21 cellular contexts compared by ENCODE assay signal in genomic region chr1:167093863-167094516, GRCh38. TPM values are rescaled to one million over a fixed set of nuclear protein-coding genes. Genes with fewer than 3 reads are reported as not detected.
DNase-seq lines count a peak whose midpoint lies in the region; ATAC-seq lines count a peak whose summit lies in the region.
"Had no signal": no experiment of that assay in that cellular context is flagged by ENCODE, and none has a peak within 500 bp of the region (broad histone marks: within the 10 kb centered on the region; RNA-seq: fewer than 3 reads in every experiment).

Gene STYXL2, plus strand, starts transcription at chr1:167094075. Its CDS starts 775 bp downstream, at chr1:167094850.

- H4K8ac ChIP-seq in neuronal stem cell (ENCODE audit: low read depth, low read length), result no peak within 1 kb of the TSS

- no peak within 1 kb of the TSS for H2BK15ac ChIP-seq in neuronal stem cell (ENCODE audit: low read length)

- peak within 1 kb of the TSS; percentile 77 for H3K14ac ChIP-seq in neuronal stem cell (ENCODE audit: low read length)

- H4K91ac ChIP-seq in neuronal stem cell (ENCODE audit: low read depth, low read length, poor library complexity), result no peak within 1 kb of the TSS

- ATAC-seq in left cardiac atrium (peak; percentile 92), HG03432 (IDR thresholded peaks at IDR 0.05; ENCODE audit: unreplicated experiment) (no peak)
- ATAC-seq in activated CD4-positive, CD25-positive, alpha-beta regulatory T cell treated with anti-CD3 and anti-CD28 coated beads, Interleukin-2, amount 50 U/mL, for 24 hours, result no peak
- ATAC-seq: activated naive CD8-positive, alpha-beta T cell treated with anti-CD3 and anti-CD28 coated beads, Interleukin-2, amount 50 U/mL, for 24 hours; activated T-cell treated with anti-CD3 and anti-CD28 coated beads, Interleukin-2, amount 50 U/mL, for 4 hours; HCT116; stimulated activated naive CD8-positive, alpha-beta T cell treated with anti-CD3 and anti-CD28 coated beads, Interleukin-15, Interleukin-2, amounts not matched to agents 100 U/mL and 50 U/mL, for 24 hours had no signal

- H3K4me3 ChIP-seq in SK-N-MC (peak within 1 kb of the TSS; percentile 65), neuronal stem cell (ENCODE audit: low read length in 2 of 2) (no peak within 1 kb of the TSS)

- H3K27ac ChIP-seq in SK-N-MC, result no peak within 1 kb of the TSS; the same call in 1 of the 2 replicates
- no peak within 1 kb of the TSS for H3K27ac ChIP-seq in neuronal stem cell (replicated peaks; ENCODE audit: low read length)

- H2AK5ac ChIP-seq in neuronal stem cell (ENCODE audit: low read depth, low read length), result no peak within 1 kb of the TSS

- peak; percentile 89 for DNase-seq in ELF-1 (ENCODE audit: low read depth, low spot score)
- no peak for DNase-seq in SK-N-MC (ENCODE audit: low read depth, low spot score)
- DNase-seq in left cardiac atrium, result no peak
- DNase-seq in neuronal stem cell (ENCODE audit: low spot score), result no peak
- DNase-seq in head of caudate nucleus, result no peak
- DNase-seq in NCI-H187 treated with DMSO at 0.1 percent for 48 hours (lab: John Stamatoyannopoulos, UW), result no peak
- DNase-seq: activated CD4-positive, alpha-beta T cell treated with anti-CD3 and anti-CD28 coated beads, Interleukin-2, amount 10 ng/mL, durations not matched to agents 7 days and 5 days; activated naive CD8-positive, alpha-beta T cell treated with anti-CD3 and anti-CD28 coated beads, Interleukin-2, amount 50 U/mL, for 24 hours; activated T-cell treated with anti-CD3 and anti-CD28 coated beads, Interleukin-2, amount 50 U/mL, for 4 hours; foreskin melanocyte; midbrain; NCI-H2081 treated with DMSO at 0.1 percent for 48 hours; NCI-H774; stimulated activated CD4-positive, alpha-beta T cell treated with anti-CD3 and anti-CD28 coated beads, Interleukin-12 subunit alpha, Interleukin-12 subunit beta, amount 100 ng/mL, for 4 hours; stimulated activated naive CD8-positive, alpha-beta T cell treated with anti-CD3 and anti-CD28 coated beads, Interleukin-15, Interleukin-2, amounts not matched to agents 100 U/mL and 50 U/mL, for 24 hours; T-helper 9 cell had no signal

- peak within 1 kb of the TSS; percentile 46 for H3K23ac ChIP-seq in neuronal stem cell (ENCODE audit: low read depth, low read length, poor library complexity)

- H3K9me3 ChIP-seq in SK-N-MC (ENCODE audit: low read depth, low read length), result 0 out of 2 replicates have a peak, but pooled peaks cover 3% of the 10 kb centered on the region
- no peaks in the 10 kb centered on the region for H3K9me3 ChIP-seq in neuronal stem cell (replicated peaks in 1 of 2; ENCODE audit: control insufficient read depth in 2 of 2, insufficient read depth in 1 of 2, low read depth in 1 of 2, low read length in 2 of 2)

- no peak within 1 kb of the TSS for H3K4ac ChIP-seq in neuronal stem cell (ENCODE audit: low read length)

- H2BK12ac ChIP-seq in neuronal stem cell (ENCODE audit: low read length), result no peak within 1 kb of the TSS

- H2BK5ac ChIP-seq in neuronal stem cell (ENCODE audit: low read length), result no peak within 1 kb of the TSS

- no peak within 1 kb of the TSS for H3K4me2 ChIP-seq in neuronal stem cell (ENCODE audit: insufficient read depth, low read length, poor library complexity, severe bottlenecking)

- H3K36me3 ChIP-seq in SK-N-MC (ENCODE audit: insufficient read depth, low read length), result no peaks in the 10 kb centered on the region
- H3K36me3 ChIP-seq in neuronal stem cell (replicated peaks in 1 of 2; ENCODE audit: control insufficient read depth in 2 of 2, insufficient read depth in 2 of 2, low read length in 2 of 2), result no peaks in the 10 kb centered on the region

- H2BK120ac ChIP-seq in neuronal stem cell (ENCODE audit: low read depth, low read length), result no peak within 1 kb of the TSS

- no peaks in the 10 kb centered on the region for H3K79me1 ChIP-seq in neuronal stem cell (ENCODE audit: low read depth, low read length)

- H2AFZ ChIP-seq in neuronal stem cell (ENCODE audit: low read length), result no peak within 1 kb of the TSS

- peak within 1 kb of the TSS; percentile 5 for H3K18ac ChIP-seq in neuronal stem cell (ENCODE audit: low read length)

- H3K4me1 ChIP-seq in neuronal stem cell (ENCODE audit: control insufficient read depth in 2 of 2, insufficient read depth in 1 of 2, low read depth in 1 of 2, low read length in 2 of 2), result peaks cover 0 to 5% of the 10 kb centered on the region in 2 donors

- intact Hi-C loops in left cardiac atrium (cut with DNase I), result no loop called here
- intact Hi-C loops in head of caudate nucleus (cut with DNase I), result no loop called here

- peaks cover 0 to 7% (median 0%) of the 10 kb centered on the region in 3 experiments for H3K27me3 ChIP-seq in neuronal stem cell (ENCODE audit: control insufficient read depth in 3 of 3, insufficient read depth in 3 of 3, low read depth in 1 of 3, low read length in 3 of 3)

- WGBS in neuronal stem cell (ENCODE audit: extremely low coverage in 2 of 2, insufficient read length in 2 of 2, insufficient replicate concordance in 1 of 2), 2 donors, result no CpG with 5 or more reads among the region's 8 CpGs

- no peak within 1 kb of the TSS for H3K9ac ChIP-seq in SK-N-MC (ENCODE audit: insufficient read length)
- peak within 1 kb of the TSS; percentile 6 for H3K9ac ChIP-seq in neuronal stem cell (ENCODE audit: low read depth, low read length, poor library complexity)

RNA-seq across cellular contexts. Expression of gene STYXL2, which starts in this region (rescaled TPM):
- total RNA-seq in left cardiac atrium, result 10 to 100 TPM; 80.0 to 87.4 TPM
- polyA plus RNA-seq in neuronal stem cell (2013, experiment 1 of 2), result not detected
- polyA plus RNA-seq in neuronal stem cell (2013, experiment 2 of 2), result 0.01 TPM
- total RNA-seq: activated CD4-positive, alpha-beta T cell treated with anti-CD3 and anti-CD28 coated beads, Interleukin-2, amount 10 ng/mL, durations not matched to agents 7 days and 5 days; activated T-cell treated with anti-CD3 and anti-CD28 coated beads, Interleukin-2, amount 50 U/mL, for 4 hours had no signal
- polyA plus RNA-seq: AG04450, urinary bladder had no signal

Comparison
In these comparisons a context has a peak if more than half of its experiments do, and no peak if none do; other contexts are left out.
1. ATAC-seq: peak in left cardiac atrium (2 of 2); none in HG03432 (single experiment) and activated CD4-positive, CD25-positive, alpha-beta regulatory T cell treated with anti-CD3 and anti-CD28 coated beads, Interleukin-2, amount 50 U/mL, for 24 hours (0 of 2).